Comparison of ENCODE assay signal across 8 cellular contexts in the genomic region with DNA sequence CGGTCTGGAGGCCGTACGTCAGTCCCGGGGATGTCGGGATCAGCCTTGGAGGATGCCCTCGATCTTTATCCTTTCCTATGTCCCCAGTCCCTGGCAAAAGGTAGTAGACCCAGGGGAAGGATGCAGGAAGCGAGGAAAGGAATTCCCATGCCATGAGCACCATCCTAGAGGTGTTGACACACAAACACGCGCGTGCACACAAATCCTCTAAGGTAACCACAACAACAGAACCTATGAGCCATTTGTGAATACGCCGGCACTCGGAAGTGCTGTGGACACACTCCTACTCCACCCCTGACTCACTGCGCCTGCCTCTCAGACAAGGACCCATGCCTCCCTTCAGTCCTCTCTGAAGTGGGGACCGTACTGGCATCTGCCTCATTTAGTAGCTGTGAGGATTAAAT. TPM values are rescaled to one million over a fixed set of nuclear protein-coding genes. Genes with fewer than 3 reads are reported as not detected.
A peak's percentile ranks its signal among the peaks of the same experiment; 100 is the strongest.
DNase-seq lines count a peak whose midpoint lies in the region; ATAC-seq and TF ChIP-seq lines count a peak whose summit lies in the region.

No MANE protein-coding gene starts in this region.

- peak overlapping the region; percentile 97 for H2AFZ ChIP-seq in neuron (ENCODE audit: low read depth, low read length)

- H3K27me3 Mint-ChIP-seq in CD4-positive, CD25-positive, alpha-beta regulatory T cell = peaks cover 15% of the 10 kb centered on the region

- peak overlapping the region; percentile 70 for H3K4me3 ChIP-seq in CD4-positive, CD25-positive, alpha-beta regulatory T cell (ENCODE audit: low read depth, low read length)
- peak overlapping the region; percentile 56 to 91 (median 74) for H3K4me3 ChIP-seq in esophagus squamous epithelium
- H3K4me3 ChIP-seq in neuron (ENCODE audit: low read length) = peak overlapping the region; percentile 84
- H3K4me3 ChIP-seq in urinary bladder (ENCODE audit: low read depth, low read length) = peak overlapping the region; percentile 65

- intact Hi-C loops in esophagus squamous epithelium (cut with DNase I) = loop anchor here (10.0 kb wide), 1 partner anchor 321 kb away; no protein-coding TSS in a partner anchor

- 6 to 31% methylated on average over 7 to 8 of the region's 15 CpGs for WGBS in esophagus squamous epithelium, 2 donors
- WGBS in urinary bladder = 13% methylated on average over 15 of the region's 15 CpGs

- peak overlapping the region; percentile 81 to 84 (median 83) for H3K4me3 Mint-ChIP-seq in CD4-positive, CD25-positive, alpha-beta regulatory T cell

- no peak for TF ChIP-seq CTCF in esophagus squamous epithelium (IDR thresholded peaks at IDR 0.05)

- peak; percentile 24 to 41 for ATAC-seq in CD4-positive, CD25-positive, alpha-beta regulatory T cell (ENCODE audit: low read depth in 2 of 2)

- H3K36me3 ChIP-seq in CD4-positive, CD25-positive, alpha-beta regulatory T cell (ENCODE audit: control insufficient read depth, insufficient read depth, low read length) = no peaks in the 10 kb centered on the region
- H3K36me3 ChIP-seq in esophagus squamous epithelium (no peaks in the 10 kb centered on the region), neuron (ENCODE audit: insufficient read depth, low read length) (no peaks in the 10 kb centered on the region), urinary bladder (ENCODE audit: insufficient read depth) (no peaks in the 10 kb centered on the region)

- H3K27ac ChIP-seq in CD4-positive, CD25-positive, alpha-beta regulatory T cell (ENCODE audit: insufficient read depth, low read length, poor library complexity, severe bottlenecking) = no peak overlapping the region
- H3K27ac ChIP-seq in esophagus squamous epithelium (peak overlapping the region; percentile 87 to 96 (median 91)), urinary bladder (ENCODE audit: low read depth) (peak overlapping the region; percentile 88)

- peaks cover 20% of the 10 kb centered on the region for H3K27me3 ChIP-seq in CD4-positive, CD25-positive, alpha-beta regulatory T cell (ENCODE audit: control insufficient read depth, insufficient read depth, low read length)
- H3K27me3 ChIP-seq in esophagus squamous epithelium (peaks cover 0 to 8% (median 0%) of the 10 kb centered on the region in 4 donors), neuron (ENCODE audit: insufficient read depth, low read length) (peaks cover 12% of the 10 kb centered on the region)

- peaks cover 12% of the 10 kb centered on the region for H3K4me1 ChIP-seq in CD4-positive, CD25-positive, alpha-beta regulatory T cell (ENCODE audit: control insufficient read depth, insufficient read depth, low read length, poor library complexity, severe bottlenecking)
- H3K4me1 ChIP-seq in esophagus squamous epithelium (peaks cover 6 to 57% (median 12%) of the 10 kb centered on the region in 3 donors), neuron (ENCODE audit: insufficient read depth, low read length) (peaks cover 7% of the 10 kb centered on the region), urinary bladder (ENCODE audit: insufficient read depth) (no peaks in the 10 kb centered on the region)

- H3K9me3 ChIP-seq in CD4-positive, CD25-positive, alpha-beta regulatory T cell (ENCODE audit: control insufficient read depth in 2 of 2, low read length in 2 of 2) = no peaks in the 10 kb centered on the region
- H3K9me3 ChIP-seq in esophagus squamous epithelium (no peaks in the 10 kb centered on the region), neuron (ENCODE audit: low read length) (no peaks in the 10 kb centered on the region)

- H3K27ac Mint-ChIP-seq in CD4-positive, CD25-positive, alpha-beta regulatory T cell = peak overlapping the region in 2 of 3 donors; percentile 72 to 95

- H3K4me1 Mint-ChIP-seq in CD4-positive, CD25-positive, alpha-beta regulatory T cell = peaks cover 0 to 18% (median 2%) of the 10 kb centered on the region in 4 donors

- peak in 1 of 3 donors; percentile 31 for DNase-seq in CD4-positive, CD25-positive, alpha-beta regulatory T cell
- DNase-seq in HT-29 (ENCODE audit: low spot score) (peak; percentile 57), esophagus squamous epithelium (lab: John Stamatoyannopoulos, UW) (no peak), NCI-H2081 treated with DMSO at 0.1 percent for 48 hours (lab: John Stamatoyannopoulos, UW) (no peak), ureter (ENCODE audit: low spot score) (no peak)
- DNase-seq in activated CD4-positive, alpha-beta T cell treated with anti-CD3 and anti-CD28 coated beads for 48 hours = peak; percentile 75

- no peak for TF ChIP-seq POLR2A in esophagus squamous epithelium (IDR thresholded peaks at IDR 0.05)

- no peaks in the 10 kb centered on the region for H3K36me3 Mint-ChIP-seq in CD4-positive, CD25-positive, alpha-beta regulatory T cell

- no peaks in the 10 kb centered on the region for H3K9me3 Mint-ChIP-seq in CD4-positive, CD25-positive, alpha-beta regulatory T cell

RNA-seq across cellular contexts. Expression of gene MLPH, which starts 11.3 kb away (rescaled TPM):
- 0.47 TPM for total RNA-seq in CD4-positive, CD25-positive, alpha-beta regulatory T cell
- not detected for polyA plus RNA-seq in CD4-positive, CD25-positive, alpha-beta regulatory T cell
- 66.1 and 67.8 TPM in 2 replicates for total RNA-seq in HT-29 (2014; rRNA removed; shearing (Covaris generic))
- 10 to 100 TPM in 2 of 4 donors, 1 to 10 TPM in 2; 1.8 to 10.5 (median 7.6) TPM for total RNA-seq in esophagus squamous epithelium
- 11.7 TPM for total RNA-seq in urinary bladder
- polyA plus RNA-seq in urinary bladder = 14.2 TPM
- 236 TPM for total RNA-seq in ureter

Comparison
In these comparisons a context has a peak if more than half of its experiments do, and no peak if none do; other contexts are left out.
1. DNase-seq: peak in HT-29 (single experiment) and activated CD4-positive, alpha-beta T cell treated with anti-CD3 and anti-CD28 coated beads for 48 hours (single experiment); none in esophagus squamous epithelium (single experiment), NCI-H2081 treated with DMSO at 0.1 percent for 48 hours (single experiment) and ureter (single experiment).
2. Peak in every context shown above with its lines, with median percentiles within 50 percentile points of each other: H3K4me3 ChIP-seq.